Comparison of ENCODE assay signal across 29 cellular contexts in genomic region chr1:156559086-156559796, GRCh38. TPM values are rescaled to one million over a fixed set of nuclear protein-coding genes. Genes with fewer than 3 reads are reported as not detected.
"Had no signal": no experiment of that assay in that cellular context is flagged by ENCODE, and none has a peak within 500 bp of the region (broad histone marks: within the 10 kb centered on the region; RNA-seq: fewer than 3 reads in every experiment).

No MANE protein-coding gene starts in this region.

- H3K4me3 Mint-ChIP-seq: activated CD4-positive, alpha-beta memory T cell treated with anti-CD3 and anti-CD28 coated beads for 36 hours; activated CD4-positive, alpha-beta T cell treated with anti-CD3 and anti-CD28 coated beads, Interleukin-2, amount 10 ng/mL, durations not matched to agents 24 days and 14 days; activated naive CD4-positive, alpha-beta T cell treated with anti-CD3 and anti-CD28 coated beads, Interleukin-2, amount 50 U/mL, for 24 hours; activated T-cell treated with anti-CD3 and anti-CD28 coated beads, Interleukin-2, amount 50 U/mL, for 24 hours; naive thymus-derived CD4-positive, alpha-beta T cell; neural crest cell; T-helper 1 cell treated with Interleukin-12 subunit alpha and Interleukin-12 subunit beta and Interleukin-4 antibody, amounts not matched to agents 30 μg/mL and 1 μg/mL, for 36 hours had no signal

- H3K27ac ChIP-seq: colonic mucosa, pancreas, testis, transverse colon, WERI-Rb-1 had no signal

- H3K27ac Mint-ChIP-seq: activated CD4-positive, alpha-beta memory T cell treated with anti-CD3 and anti-CD28 coated beads for 36 hours; activated CD4-positive, alpha-beta T cell treated with anti-CD3 and anti-CD28 coated beads, Interleukin-2, amount 10 ng/mL, durations not matched to agents 24 days and 14 days; activated naive CD4-positive, alpha-beta T cell treated with anti-CD3 and anti-CD28 coated beads, Interleukin-2, amount 50 U/mL, for 24 hours; activated T-cell treated with anti-CD3 and anti-CD28 coated beads, Interleukin-2, amount 50 U/mL, for 24 hours; T-helper 1 cell treated with Interleukin-12 subunit alpha and Interleukin-12 subunit beta and Interleukin-4 antibody, amounts not matched to agents 30 μg/mL and 1 μg/mL, for 36 hours had no signal

- DNase-seq: activated CD4-positive, alpha-beta memory T cell treated with anti-CD3 and anti-CD28 coated beads for 36 hours; activated CD4-positive, alpha-beta T cell treated with anti-CD3 and anti-CD28 coated beads, Interleukin-2, amount 10 ng/mL, durations not matched to agents 24 days and 14 days; activated CD4-positive, CD25-positive, alpha-beta regulatory T cell treated with anti-CD3 and anti-CD28 coated beads, Interleukin-2, amount 50 U/mL, for 72 hours; activated CD8-positive, alpha-beta memory T cell treated with anti-CD3 and anti-CD28 coated beads, Interleukin-2, amount 50 U/mL, for 48 hours; activated gamma-delta T cell treated with Interleukin-2 at 50 U/mL for 16 hours; activated T-cell treated with anti-CD3 and anti-CD28 coated beads, Interleukin-2, amount 50 U/mL, for 24 hours; cerebellar nuclear complex; colonic mucosa; effector memory CD4-positive, alpha-beta T cell; erythroblast; foreskin fibroblast; hippocampal formation; midbrain; naive thymus-derived CD4-positive, alpha-beta T cell; nucleus accumbens; stimulated activated CD4-positive, alpha-beta T cell treated with anti-CD3 and anti-CD28 coated beads, Interleukin-1b, Interleukin-23, amount 100 ng/mL, for 48 hours; stimulated activated naive CD8-positive, alpha-beta T cell treated with anti-CD3 and anti-CD28 coated beads, Interleukin-15, Interleukin-2, amounts not matched to agents 100 U/mL and 50 U/mL, for 24 hours; T-helper 9 cell; testis; transverse colon; WERI-Rb-1 had no signal

- ATAC-seq: naive thymus-derived CD4-positive, alpha-beta T cell; pancreas; stimulated activated naive CD8-positive, alpha-beta T cell treated with anti-CD3 and anti-CD28 coated beads, Interleukin-15, Interleukin-2, amounts not matched to agents 100 U/mL and 50 U/mL, for 24 hours had no signal

- H3K27me3 Mint-ChIP-seq: activated CD4-positive, alpha-beta memory T cell treated with anti-CD3 and anti-CD28 coated beads for 36 hours; activated CD4-positive, alpha-beta T cell treated with anti-CD3 and anti-CD28 coated beads, Interleukin-2, amount 10 ng/mL, durations not matched to agents 24 days and 14 days; activated naive CD4-positive, alpha-beta T cell treated with anti-CD3 and anti-CD28 coated beads, Interleukin-2, amount 50 U/mL, for 24 hours; activated T-cell treated with anti-CD3 and anti-CD28 coated beads, Interleukin-2, amount 50 U/mL, for 24 hours; naive thymus-derived CD4-positive, alpha-beta T cell had no signal

- H3K9me3 Mint-ChIP-seq: activated CD4-positive, alpha-beta memory T cell treated with anti-CD3 and anti-CD28 coated beads for 36 hours; activated CD4-positive, alpha-beta T cell treated with anti-CD3 and anti-CD28 coated beads, Interleukin-2, amount 10 ng/mL, durations not matched to agents 24 days and 14 days; activated naive CD4-positive, alpha-beta T cell treated with anti-CD3 and anti-CD28 coated beads, Interleukin-2, amount 50 U/mL, for 24 hours; activated T-cell treated with anti-CD3 and anti-CD28 coated beads, Interleukin-2, amount 50 U/mL, for 24 hours; naive thymus-derived CD4-positive, alpha-beta T cell; neural crest cell; T-helper 1 cell treated with Interleukin-12 subunit alpha and Interleukin-12 subunit beta and Interleukin-4 antibody, amounts not matched to agents 30 μg/mL and 1 μg/mL, for 36 hours had no signal

- H3K36me3 Mint-ChIP-seq: activated naive CD4-positive, alpha-beta T cell treated with anti-CD3 and anti-CD28 coated beads, Interleukin-2, amount 50 U/mL, for 24 hours had no signal

- H3K4me1 Mint-ChIP-seq: activated CD4-positive, alpha-beta T cell treated with anti-CD3 and anti-CD28 coated beads, Interleukin-2, amount 10 ng/mL, durations not matched to agents 24 days and 14 days; activated naive CD4-positive, alpha-beta T cell treated with anti-CD3 and anti-CD28 coated beads, Interleukin-2, amount 50 U/mL, for 24 hours; neural crest cell had no signal

RNA-seq across cellular contexts. Expression of gene TTC24, which starts 20.3 kb away (rescaled TPM):
- total RNA-seq: colonic mucosa, dermis microvascular lymphatic vessel endothelial cell, kidney epithelial cell, neural crest cell, pancreas, prostate gland, smooth muscle cell, testis, transverse colon had no signal
